In the genomic region with DNA sequence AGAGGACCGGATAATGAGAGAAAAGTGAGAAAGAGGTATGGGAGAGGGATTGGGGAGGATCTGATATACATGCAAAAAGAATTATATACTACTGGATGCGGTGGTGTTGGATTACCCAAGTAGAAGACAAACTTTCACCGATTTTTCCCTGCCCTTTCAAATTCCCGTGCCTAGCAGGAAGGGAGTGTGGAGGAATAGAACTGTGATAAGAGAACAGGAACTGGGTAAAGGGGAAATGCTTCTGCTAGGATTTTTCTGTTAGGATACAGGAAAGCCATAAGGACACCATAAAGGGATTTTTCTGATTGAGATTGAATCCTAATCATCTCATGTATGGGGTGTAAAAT, we compare ENCODE assay signal across 8 cellular contexts. TPM values are rescaled to one million over a fixed set of nuclear protein-coding genes. Genes with fewer than 3 reads are reported as not detected.
DNase-seq lines count a peak whose midpoint lies in the region; TF ChIP-seq lines count a peak whose summit lies in the region.

No MANE protein-coding gene starts in this region.

- CTCF ChIA-PET in CD8-positive, alpha-beta memory T cell (lab: Charles Lee): no interaction called here

- H3K36me3 ChIP-seq in CD8-positive, alpha-beta memory T cell (ENCODE audit: insufficient read depth, low read length): no peaks in the 10 kb centered on the region
- H3K36me3 ChIP-seq in SU-DHL-6 (ENCODE audit: low read length) (no peaks in the 10 kb centered on the region), osteoblast (ENCODE audit: insufficient read depth, low read length) (no peaks in the 10 kb centered on the region)

- peaks cover 30% of the 10 kb centered on the region for H3F3A ChIP-seq in SU-DHL-6 (ENCODE audit: insufficient read depth)

- TF ChIP-seq CTCF in HFFc6 (IDR thresholded peaks at IDR 0.05) (no peak), SU-DHL-6 (IDR thresholded peaks at IDR 0.05; ENCODE audit: insufficient read depth, low read length, poor library complexity, severe bottlenecking) (no peak), fibroblast of mammary gland (conservative IDR thresholded peaks at IDR 0.05; ENCODE audit: control insufficient read depth, insufficient read depth, low read depth, low read length) (no peak), osteoblast (IDR thresholded peaks at IDR 0.05; ENCODE audit: extremely low read depth, low read depth, low read length) (no peak)

- peak overlapping the region; percentile 99 for H3K4me2 ChIP-seq in SU-DHL-6 (ENCODE audit: low read depth, low read length, poor library complexity, severe bottlenecking)
- peak overlapping the region; percentile 99 for H3K4me2 ChIP-seq in osteoblast (ENCODE audit: insufficient read depth, low read length)

- POLR2A ChIA-PET in CD8-positive, alpha-beta memory T cell (lab: Charles Lee): no interaction called here

- peaks cover 23% of the 10 kb centered on the region for H3K4me1 ChIP-seq in CD8-positive, alpha-beta memory T cell (ENCODE audit: insufficient read depth, low read length)
- H3K4me1 ChIP-seq in osteoblast (ENCODE audit: insufficient read depth, low read length): peaks cover 19% of the 10 kb centered on the region

- H3K79me2 ChIP-seq in SU-DHL-6 (ENCODE audit: insufficient read depth, low read length): peaks cover 45% of the 10 kb centered on the region
- H3K79me2 ChIP-seq in osteoblast (ENCODE audit: insufficient read depth, low read length): peaks cover 57% of the 10 kb centered on the region

- H3K9me2 ChIP-seq in SU-DHL-6 (replicated peaks; ENCODE audit: insufficient read depth, low read length): no peaks in the 10 kb centered on the region

- H4K20me1 ChIP-seq in SU-DHL-6 (ENCODE audit: low read depth, low read length) (no peaks in the 10 kb centered on the region), osteoblast (ENCODE audit: insufficient read depth, low read length) (peaks cover 3% of the 10 kb centered on the region)

- H3K4me3 ChIP-seq in CD8-positive, alpha-beta memory T cell (ENCODE audit: low read length): peak overlapping the region; percentile 78
- H3K4me3 ChIP-seq in SU-DHL-6 (ENCODE audit: insufficient read depth, low read length, poor library complexity, severe bottlenecking) (peak overlapping the region; percentile 96), fibroblast of mammary gland (ENCODE audit: control insufficient read depth, low read depth, low read length) (peak overlapping the region; percentile 90), osteoblast (ENCODE audit: insufficient read depth, low read length) (peak overlapping the region; percentile 96)

- intact Hi-C loops in posterior vena cava (cut with DNase I): no loop called here
- intact Hi-C loops in posterior cingulate gyrus (cut with DNase I): loop anchor here (10.0 kb wide), 3 partner anchors 80 to 470 kb away; a partner anchor contains a TSS

- peak overlapping the region; percentile 82 to 100 (median 96) for H3K27ac Mint-ChIP-seq in CD8-positive, alpha-beta memory T cell
- H3K27ac Mint-ChIP-seq in HFFc6: peak overlapping the region; percentile 97

- DNase-seq in CD8-positive, alpha-beta memory T cell: no peak
- DNase-seq in HFFc6 (peak; percentile 15), fibroblast of mammary gland (ENCODE audit: low read depth) (peak; percentile 54), osteoblast (ENCODE audit: insufficient read length, low spot score, missing footprints) (peak; percentile 25), posterior vena cava (ENCODE audit: low spot score) (no peak), posterior cingulate gyrus (no peak)
- no peak for DNase-seq in stimulated activated CD4-positive, alpha-beta T cell treated with anti-CD3 and anti-CD28 coated beads, Interleukin-2, amount 100 ng/mL, for 48 hours

- peak overlapping the region; percentile 86 for H3K9ac ChIP-seq in SU-DHL-6 (ENCODE audit: low read length)

- H3K4me3 Mint-ChIP-seq in CD8-positive, alpha-beta memory T cell: peak overlapping the region; percentile 85 to 100 (median 95)
- H3K4me3 Mint-ChIP-seq in HFFc6: peak overlapping the region; percentile 98

- H3K27ac ChIP-seq in CD8-positive, alpha-beta memory T cell (ENCODE audit: low read depth, low read length): peak overlapping the region; percentile 73
- H3K27ac ChIP-seq in SU-DHL-6 (ENCODE audit: low read depth, low read length): peak overlapping the region; percentile 62
- peak overlapping the region; percentile 94 for H3K27ac ChIP-seq in osteoblast (ENCODE audit: low read depth, low read length)

- H3K27me3 Mint-ChIP-seq in CD8-positive, alpha-beta memory T cell: peaks cover 9 to 12% of the 10 kb centered on the region in 2 donors
- H3K27me3 Mint-ChIP-seq in HFFc6 (ENCODE audit: insufficient read depth): peaks cover 1% of the 10 kb centered on the region; the same call in 1 of the 2 replicates

- H2AFZ ChIP-seq in SU-DHL-6 (ENCODE audit: low read depth, low read length, severe bottlenecking) (peak overlapping the region; percentile 98), osteoblast (ENCODE audit: low read length) (peak overlapping the region; percentile 95)

- peaks cover 0 to under 1% (median 0%) of the 10 kb centered on the region in 5 donors for H3K9me3 Mint-ChIP-seq in CD8-positive, alpha-beta memory T cell
- H3K9me3 Mint-ChIP-seq in HFFc6: no peaks in the 10 kb centered on the region

- peaks cover 34 to 53% (median 49%) of the 10 kb centered on the region in 3 donors for H3K4me1 Mint-ChIP-seq in CD8-positive, alpha-beta memory T cell
- peaks cover 35% of the 10 kb centered on the region for H3K4me1 Mint-ChIP-seq in HFFc6 (ENCODE audit: low read depth)

- H3K27me3 ChIP-seq in CD8-positive, alpha-beta memory T cell (ENCODE audit: insufficient read depth, low read length, poor library complexity, severe bottlenecking): no peaks in the 10 kb centered on the region
- H3K27me3 ChIP-seq in SU-DHL-6 (ENCODE audit: low read length) (no peaks in the 10 kb centered on the region), osteoblast (ENCODE audit: insufficient read depth, low read length) (no peaks in the 10 kb centered on the region)

- H3K36me3 Mint-ChIP-seq in CD8-positive, alpha-beta memory T cell: peaks cover 2 to 12% (median 4%) of the 10 kb centered on the region in 3 donors
- peaks cover 5% of the 10 kb centered on the region for H3K36me3 Mint-ChIP-seq in HFFc6 (ENCODE audit: low read depth)

- H3K9me3 ChIP-seq in CD8-positive, alpha-beta memory T cell (ENCODE audit: low read length): no peaks in the 10 kb centered on the region
- no peaks in the 10 kb centered on the region for H3K9me3 ChIP-seq in SU-DHL-6 (ENCODE audit: insufficient read depth, low read length)
- H3K9me3 ChIP-seq in osteoblast (ENCODE audit: low read depth, low read length): no peaks in the 10 kb centered on the region

RNA-seq across cellular contexts. Expression of a gene that starts 0.5 kb away (rescaled TPM):
- 10 to 100 TPM; 46.4 to 50.1 TPM for total RNA-seq in CD8-positive, alpha-beta memory T cell
- polyA plus RNA-seq in CD8-positive, alpha-beta memory T cell: 17.2 TPM
- 10 to 100 TPM; 40.0 to 52.1 (median 48.4) TPM for total RNA-seq in HFFc6 (2021; fragmentation: NEBNext Ultra II Directional; extraction: Animal tissue kit (Norgen Biotek cat#: 25700))
- total RNA-seq in osteoblast (44.9 and 45.7 TPM in 2 replicates), posterior vena cava (10 to 100 TPM; 38.0 to 59.8 TPM)

Comparison
In these comparisons a context has a peak if more than half of its experiments do, and no peak if none do; other contexts are left out.
1. DNase-seq: peak in HFFc6 (single experiment), fibroblast of mammary gland (single experiment) and osteoblast (single experiment); none in CD8-positive, alpha-beta memory T cell (0 of 5), stimulated activated CD4-positive, alpha-beta T cell treated with anti-CD3 and anti-CD28 coated beads, Interleukin-2, amount 100 ng/mL, for 48 hours (0 of 2), posterior vena cava (single experiment) and posterior cingulate gyrus (0 of 10).
2. Peak in every context shown above with its lines, with median percentiles within 50 percentile points of each other: H3K27ac ChIP-seq and H3K4me3 ChIP-seq.